Comparison of ENCODE assay signal across 22 cellular contexts in the genomic region with DNA sequence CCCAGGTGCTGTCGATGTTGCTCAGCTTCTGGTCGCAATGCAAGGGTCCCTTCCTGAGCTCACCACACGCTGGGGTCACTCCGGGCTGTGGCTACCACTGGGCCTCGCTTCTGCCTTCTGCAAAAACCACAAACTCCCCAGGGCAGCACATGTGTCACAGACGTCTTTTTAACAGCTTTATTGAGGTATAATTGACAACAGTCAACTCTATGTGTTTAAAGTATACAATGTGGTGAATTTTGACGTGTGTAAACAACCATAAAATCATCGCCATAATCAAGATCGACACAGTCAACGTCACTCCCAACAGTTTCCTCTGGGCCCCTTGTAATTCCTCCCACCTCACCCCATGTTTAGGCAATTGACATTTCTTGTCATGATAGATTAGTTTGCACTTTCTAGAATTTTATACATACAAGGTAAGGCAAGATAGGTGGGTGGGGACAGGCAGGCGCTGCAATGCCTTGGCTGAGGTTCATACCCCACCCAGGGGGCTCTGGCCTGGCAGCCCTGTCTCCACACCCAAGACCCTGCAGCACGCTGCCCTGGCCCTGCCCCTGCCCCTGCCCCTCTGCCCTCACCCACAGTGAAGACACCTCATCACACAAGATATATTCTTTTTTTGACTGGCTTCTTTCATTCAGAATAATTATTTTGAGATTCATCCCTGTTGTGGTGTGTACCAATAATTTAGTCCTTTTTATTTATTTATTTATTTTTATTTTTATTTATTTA. TPM values are rescaled to one million over a fixed set of nuclear protein-coding genes. Genes with fewer than 3 reads are reported as not detected.
DNase-seq lines count a peak whose midpoint lies in the region; ATAC-seq and TF ChIP-seq lines count a peak whose summit lies in the region.
"Had no signal": no experiment of that assay in that cellular context is flagged by ENCODE, and none has a peak within 500 bp of the region (broad histone marks: within the 10 kb centered on the region; RNA-seq: fewer than 3 reads in every experiment).

No MANE protein-coding gene starts in this region.

- peak overlapping the region; percentile 14 for H2AK5ac ChIP-seq in neuronal stem cell (ENCODE audit: low read depth, low read length)

- TF ChIP-seq CTCF in Loucy (conservative IDR thresholded peaks at IDR 0.05; ENCODE audit: low read length), result no peak

- H3K36me3 Mint-ChIP-seq in effector memory CD8-positive, alpha-beta T cell (ENCODE audit: insufficient read depth), result no peaks in the 10 kb centered on the region
- H3K36me3 Mint-ChIP-seq: CD4-positive, CD25-positive, alpha-beta regulatory T cell had no signal

- H3K18ac ChIP-seq in neuronal stem cell (ENCODE audit: low read length), result no peak overlapping the region

- peaks cover 0 to 4% of the 10 kb centered on the region in 2 donors for H3K4me1 Mint-ChIP-seq in effector memory CD8-positive, alpha-beta T cell (ENCODE audit: low read depth in 2 of 2)
- H3K4me1 Mint-ChIP-seq: CD4-positive, CD25-positive, alpha-beta regulatory T cell had no signal

- no peak overlapping the region for H2BK120ac ChIP-seq in neuronal stem cell (ENCODE audit: low read depth, low read length)

- H3K36me3 ChIP-seq in Loucy (ENCODE audit: insufficient read depth, low read length) (no peaks in the 10 kb centered on the region), neuronal stem cell (replicated peaks in 1 of 2; ENCODE audit: control insufficient read depth in 2 of 2, insufficient read depth in 2 of 2, low read length in 2 of 2) (no peaks in the 10 kb centered on the region)
- H3K36me3 ChIP-seq: adrenal gland, sigmoid colon, suprapubic skin, vagina had no signal

- no CpG with 5 or more reads among the region's 12 CpGs for WGBS in neuronal stem cell (ENCODE audit: extremely low coverage in 2 of 2, insufficient read length in 2 of 2, insufficient replicate concordance in 1 of 2), 2 donors

- H3K4me3 ChIP-seq in Loucy (ENCODE audit: low read length, poor library complexity, severe bottlenecking) (peak overlapping the region; percentile 38), neuronal stem cell (ENCODE audit: low read length in 2 of 2) (no peak overlapping the region)
- H3K4me3 ChIP-seq: adrenal gland, sigmoid colon, suprapubic skin, vagina had no signal

- no peaks in the 10 kb centered on the region for H4K20me1 ChIP-seq in Loucy (ENCODE audit: insufficient read depth, low read length, poor library complexity, severe bottlenecking)

- no peaks in the 10 kb centered on the region for H3K79me2 ChIP-seq in Loucy (ENCODE audit: insufficient read depth, low read length)

- H3K9me3 Mint-ChIP-seq in effector memory CD8-positive, alpha-beta T cell, result peaks cover 0 to 2% of the 10 kb centered on the region in 2 donors

- H3K9me3 ChIP-seq in Loucy (ENCODE audit: insufficient read depth, low read depth, low read length) (peaks cover 7% of the 10 kb centered on the region; the same call in 1 of the 2 replicates), neuronal stem cell (replicated peaks in 1 of 2; ENCODE audit: control insufficient read depth in 2 of 2, insufficient read depth in 1 of 2, low read depth in 1 of 2, low read length in 2 of 2) (peaks cover 0 to 8% of the 10 kb centered on the region in 2 donors)
- H3K9me3 ChIP-seq: sigmoid colon, suprapubic skin, vagina had no signal

- no peak overlapping the region for H4K91ac ChIP-seq in neuronal stem cell (ENCODE audit: low read depth, low read length, poor library complexity)

- peak overlapping the region; percentile 11 for H2BK5ac ChIP-seq in neuronal stem cell (ENCODE audit: low read length)

- peak; percentile 9 for TF ChIP-seq POLR2A in GM19099 (IDR thresholded peaks at IDR 0.05; ENCODE audit: extremely low read depth, insufficient read length, low read depth)

- H3K27me3 ChIP-seq in Loucy (ENCODE audit: insufficient read depth, low read length, poor library complexity, severe bottlenecking) (no peaks in the 10 kb centered on the region), neuronal stem cell (ENCODE audit: control insufficient read depth in 3 of 3, insufficient read depth in 3 of 3, low read depth in 1 of 3, low read length in 3 of 3) (no peaks in the 10 kb centered on the region)
- H3K27me3 ChIP-seq: adrenal gland, sigmoid colon, suprapubic skin, vagina had no signal

- H3K4me3 Mint-ChIP-seq in effector memory CD8-positive, alpha-beta T cell, result no peak overlapping the region
- H3K4me3 Mint-ChIP-seq: activated CD8-positive, alpha-beta T cell treated with anti-CD3 and anti-CD28 coated beads, Interleukin-2, amount 10 ng/mL, durations not matched to agents 7 days and 5 days; CD4-positive, CD25-positive, alpha-beta regulatory T cell; dendritic cell treated with granulocyte-macrophage colony-stimulating factor and Interleukin-4, amounts not matched to agents 40 ng/mL and 50 ng/mL, for 4 days had no signal

- no peak overlapping the region for H2BK15ac ChIP-seq in neuronal stem cell (ENCODE audit: low read length)

- no peak overlapping the region for H4K8ac ChIP-seq in neuronal stem cell (ENCODE audit: low read depth, low read length)

- H3K9ac ChIP-seq in Loucy (ENCODE audit: low read depth, low read length, poor library complexity, severe bottlenecking), result peak overlapping the region; percentile 61
- peak overlapping the region; percentile 3 for H3K9ac ChIP-seq in neuronal stem cell (ENCODE audit: low read depth, low read length, poor library complexity)

- peak overlapping the region; percentile 14 for H3K14ac ChIP-seq in neuronal stem cell (ENCODE audit: low read length)

- H3K9me2 ChIP-seq in Loucy (replicated peaks; ENCODE audit: low read depth, low read length), result no peaks in the 10 kb centered on the region

- ATAC-seq in effector memory CD8-positive, alpha-beta T cell (replicated peaks), result peak; percentile 75
- ATAC-seq in HG02938 (IDR thresholded peaks at IDR 0.05; ENCODE audit: unreplicated experiment), result no peak
- no peak for ATAC-seq in HG03460 (IDR thresholded peaks at IDR 0.05; ENCODE audit: unreplicated experiment)
- ATAC-seq: activated CD4-positive, CD25-positive, alpha-beta regulatory T cell treated with anti-CD3 and anti-CD28 coated beads, Interleukin-2, amount 50 U/mL, for 24 hours; activated CD8-positive, alpha-beta T cell treated with anti-CD3 and anti-CD28 coated beads, Interleukin-2, amount 10 ng/mL, durations not matched to agents 7 days and 5 days; HCT116 had no signal

- no peak overlapping the region for H3K27ac ChIP-seq in neuronal stem cell (replicated peaks; ENCODE audit: low read length)
- H3K27ac ChIP-seq: adrenal gland, RWPE1, sigmoid colon, suprapubic skin, vagina had no signal

- H3K27ac Mint-ChIP-seq in effector memory CD8-positive, alpha-beta T cell, result peak overlapping the region in 1 of 2 donors; percentile 51
- H3K27ac Mint-ChIP-seq: activated CD8-positive, alpha-beta T cell treated with anti-CD3 and anti-CD28 coated beads, Interleukin-2, amount 10 ng/mL, durations not matched to agents 7 days and 5 days; dendritic cell treated with granulocyte-macrophage colony-stimulating factor and Interleukin-4, amounts not matched to agents 40 ng/mL and 50 ng/mL, for 4 days had no signal

- H3F3A ChIP-seq in Loucy (ENCODE audit: low read depth), result no peaks in the 10 kb centered on the region

- H2BK12ac ChIP-seq in neuronal stem cell (ENCODE audit: low read length), result no peak overlapping the region

- peaks cover 18 to 48% of the 10 kb centered on the region in 2 donors for H3K27me3 Mint-ChIP-seq in effector memory CD8-positive, alpha-beta T cell

- H2AFZ ChIP-seq in Loucy (ENCODE audit: low read length), result peak overlapping the region; percentile 57; the same call in 1 of the 2 replicates
- H2AFZ ChIP-seq in neuronal stem cell (ENCODE audit: low read length), result no peak overlapping the region

- H3K79me1 ChIP-seq in neuronal stem cell (ENCODE audit: low read depth, low read length), result no peaks in the 10 kb centered on the region

- H3K4me2 ChIP-seq in Loucy (ENCODE audit: low read depth, low read length, poor library complexity, severe bottlenecking) (peak overlapping the region; percentile 62), neuronal stem cell (ENCODE audit: insufficient read depth, low read length, poor library complexity, severe bottlenecking) (no peak overlapping the region)

- H3K4me1 ChIP-seq in Loucy (ENCODE audit: insufficient read depth, low read length, poor library complexity, severe bottlenecking) (peaks cover 53% of the 10 kb centered on the region), neuronal stem cell (ENCODE audit: control insufficient read depth in 2 of 2, insufficient read depth in 1 of 2, low read depth in 1 of 2, low read length in 2 of 2) (peaks cover 3 to 7% of the 10 kb centered on the region in 2 donors)
- H3K4me1 ChIP-seq: suprapubic skin had no signal

- no peak for DNase-seq in effector memory CD8-positive, alpha-beta T cell
- no peak for DNase-seq in neuronal stem cell (ENCODE audit: low spot score)
- DNase-seq in NCI-H187 treated with DMSO at 0.1 percent for 48 hours (lab: John Stamatoyannopoulos, UW), result no peak
- DNase-seq: activated CD8-positive, alpha-beta T cell treated with anti-CD3 and anti-CD28 coated beads, Interleukin-2, amount 10 ng/mL, durations not matched to agents 7 days and 5 days; activated T-cell treated with anti-CD3 and anti-CD28 coated beads, Interleukin-2, amount 50 U/mL, for 1 hour; adrenal gland; CD4-positive, CD25-positive, alpha-beta regulatory T cell; DMS 273 treated with DMSO at 0.1 percent for 48 hours; NCI-H1105; NCI-H2107; sigmoid colon; T1000 had no signal

- no peak overlapping the region for H3K23ac ChIP-seq in neuronal stem cell (ENCODE audit: low read depth, low read length, poor library complexity)

- H3K4ac ChIP-seq in neuronal stem cell (ENCODE audit: low read length), result no peak overlapping the region

RNA-seq across cellular contexts. Expression of a gene that starts 11.6 kb away (rescaled TPM):
- 1.0 TPM for polyA plus RNA-seq in neuronal stem cell (2013, experiment 1 of 2)
- polyA plus RNA-seq in neuronal stem cell (2013, experiment 2 of 2), result 0.84 TPM
- polyA plus RNA-seq: CD4-positive, CD25-positive, alpha-beta regulatory T cell had no signal
